Comparison of ENCODE assay signal across 23 cellular contexts in genomic region chr5:170076211-170076610, GRCh38. TPM values are rescaled to one million over a fixed set of nuclear protein-coding genes. Genes with fewer than 3 reads are reported as not detected.
DNase-seq lines count a peak whose midpoint lies in the region; ATAC-seq, FAIRE-seq and TF ChIP-seq lines count a peak whose summit lies in the region.
"Had no signal": no experiment of that assay in that cellular context is flagged by ENCODE, and none has a peak within 500 bp of the region (broad histone marks: within the 10 kb centered on the region; RNA-seq: fewer than 3 reads in every experiment).

No MANE protein-coding gene starts in this region.

- no peak for ATAC-seq in HG03039 (IDR thresholded peaks at IDR 0.05; ENCODE audit: unreplicated experiment)
- ATAC-seq: Panc1, Right ventricle myocardium inferior had no signal

- FAIRE-seq in RCC 7860 (lab: Jason Lieb, UNC), result no peak
- FAIRE-seq: A204.1, H54, HTR-8/SVneo had no signal

- DNase-seq in activated CD8-positive, alpha-beta memory T cell treated with anti-CD3 and anti-CD28 coated beads, Interleukin-2, amount 50 U/mL, for 48 hours, result peak; percentile 13
- no peak for DNase-seq in activated CD8-positive, alpha-beta memory T cell treated with anti-CD3 and anti-CD28 coated beads for 24 hours
- DNase-seq in LHCN-M2 (ENCODE audit: low read depth) (peak; percentile 13), fibroblast of mammary gland (ENCODE audit: low read depth) (peak; percentile 5), stromal cell of bone marrow (ENCODE audit: low read depth) (peak; percentile 32), AML-193 (lab: John Stamatoyannopoulos, UW) (no peak), RCC 7860 (ENCODE audit: low spot score) (no peak)
- DNase-seq: DMS79 treated with DMSO at 0.1 percent for 48 hours, IMR-90, MG63, NCI-H1048, NCI-H1436, NCI-H1930, NCI-H526 treated with DMSO at 0.1 percent for 48 hours had no signal

- no peak for TF ChIP-seq CTCF in fibroblast of mammary gland (conservative IDR thresholded peaks at IDR 0.05; ENCODE audit: control insufficient read depth, insufficient read depth, low read depth, low read length)

- H3K4me3 ChIP-seq in fibroblast of mammary gland (ENCODE audit: control insufficient read depth, low read depth, low read length), result no peak overlapping the region
- H3K4me3 ChIP-seq: BLaER1 treated with 17β-estradiol and CSF1 and Interleukin-3, amounts not matched to agents 10 nM and 100 nM; MG63 had no signal

RNA-seq across cellular contexts. Expression of gene FOXI1, which starts 29.5 kb away (rescaled TPM):
- not detected in 2 replicates for total RNA-seq in LHCN-M2 (2014; rRNA removed)
- not detected for polyA plus RNA-seq in LHCN-M2 (2012)
- total RNA-seq: G401, IMR-90, Right ventricle myocardium inferior, SK-MEL-5 had no signal
- polyA plus RNA-seq: IMR-90 had no signal

Comparison
In these comparisons a context has a peak if more than half of its experiments do, and no peak if none do; other contexts are left out.
1. DNase-seq: peak in activated CD8-positive, alpha-beta memory T cell treated with anti-CD3 and anti-CD28 coated beads, Interleukin-2, amount 50 U/mL, for 48 hours (single experiment), LHCN-M2 (single experiment), fibroblast of mammary gland (single experiment) and stromal cell of bone marrow (single experiment); none in activated CD8-positive, alpha-beta memory T cell treated with anti-CD3 and anti-CD28 coated beads for 24 hours (single experiment), AML-193 (0 of 2) and RCC 7860 (single experiment).